Comparison of ENCODE assay signal across 31 cellular contexts in the genomic region with DNA sequence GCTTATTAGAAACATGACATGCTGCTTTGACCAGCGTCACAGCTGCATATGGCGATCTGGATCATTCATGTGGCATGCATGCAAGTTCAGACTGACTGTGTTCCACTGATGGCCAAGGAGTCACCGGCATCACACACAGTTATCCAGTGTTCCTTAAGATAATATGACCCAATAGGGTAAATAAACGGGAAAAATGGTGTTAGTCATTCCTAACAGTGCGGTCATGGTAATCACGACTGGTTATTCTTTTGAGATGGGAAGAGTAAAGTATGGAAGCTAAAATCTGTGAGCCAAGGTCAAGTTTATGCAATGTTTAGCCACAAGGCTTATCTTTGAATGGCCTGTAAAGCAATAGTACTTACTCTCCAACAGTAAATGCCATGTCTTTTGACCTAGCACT. TPM values are rescaled to one million over a fixed set of nuclear protein-coding genes. Genes with fewer than 3 reads are reported as not detected.
"Had no signal": no experiment of that assay in that cellular context is flagged by ENCODE, and none has a peak within 500 bp of the region (broad histone marks: within the 10 kb centered on the region; RNA-seq: fewer than 3 reads in every experiment).

No MANE protein-coding gene starts in this region.

- H3K4me1 ChIP-seq: body of pancreas, esophagus muscularis mucosa, gastroesophageal sphincter, pancreas, prostate gland, testis, transverse colon had no signal

- H3K4me3 ChIP-seq: body of pancreas, cardiac muscle cell, coronary artery, esophagus muscularis mucosa, gastroesophageal sphincter, pancreas, prostate gland, skin epidermis, testis, transverse colon had no signal

- H3K27ac ChIP-seq: body of pancreas, cardiac muscle cell, coronary artery, esophagus muscularis mucosa, gastroesophageal sphincter, pancreas, prostate gland, skin epidermis, testis, transverse colon had no signal

- DNase-seq: activated CD4-positive, alpha-beta T cell treated with anti-CD3 and anti-CD28 coated beads for 1 hour; activated CD4-positive, alpha-beta T cell treated with anti-CD3 and anti-CD28 coated beads, Interleukin-2, amount 50 U/mL, for 1 hour; activated CD8-positive, alpha-beta T cell treated with anti-CD3 and anti-CD28 coated beads for 36 hours; activated T-cell treated with anti-CD3 and anti-CD28 coated beads, Interleukin-2, amount 50 U/mL, for 4 hours; anterior cingulate cortex; body of pancreas; hypothalamus; immature natural killer cell; midbrain; naive thymus-derived CD4-positive, alpha-beta T cell; nucleus accumbens; pancreas; retina; stimulated activated CD4-positive, alpha-beta T cell treated with anti-CD3 and anti-CD28 coated beads, Interleukin-12 subunit alpha, Interleukin-12 subunit beta, amount 100 ng/mL, for 4 hours; stimulated activated CD4-positive, alpha-beta T cell treated with anti-CD3 and anti-CD28 coated beads, Interleukin-4, amount 100 ng/mL, for 1 hour; stimulated activated naive CD8-positive, alpha-beta T cell treated with anti-CD3 and anti-CD28 coated beads, Interleukin-15, Interleukin-2, amounts not matched to agents 100 U/mL and 50 U/mL, for 24 hours; T-helper 2 cell; testis; transverse colon had no signal

- H3K36me3 ChIP-seq: cardiac muscle cell, esophagus muscularis mucosa, gastroesophageal sphincter, pancreas, prostate gland, transverse colon had no signal

- H3K27me3 Mint-ChIP-seq: activated CD8-positive, alpha-beta T cell treated with anti-CD3 and anti-CD28 coated beads for 36 hours; activated T-helper 17 cell treated with anti-CD3 and anti-CD28 coated beads, Interleukin-2, amount 50 U/mL, for 72 hours had no signal

- H3K9me3 Mint-ChIP-seq: activated CD8-positive, alpha-beta T cell treated with anti-CD3 and anti-CD28 coated beads for 36 hours; activated naive CD4-positive, alpha-beta T cell treated with anti-CD3 and anti-CD28 coated beads, Interleukin-2, amount 50 U/mL, for 72 hours; activated T-cell treated with anti-CD3 and anti-CD28 coated beads, Interleukin-2, amount 50 U/mL, for 4 hours; activated T-helper 17 cell treated with anti-CD3 and anti-CD28 coated beads, Interleukin-2, amount 50 U/mL, for 72 hours; immature natural killer cell; naive thymus-derived CD4-positive, alpha-beta T cell; WTC11 had no signal

- H3K4me1 Mint-ChIP-seq: immature natural killer cell, neural crest cell, WTC11 had no signal

- ATAC-seq: activated CD8-positive, alpha-beta T cell treated with anti-CD3 and anti-CD28 coated beads for 36 hours; activated naive CD4-positive, alpha-beta T cell treated with anti-CD3 and anti-CD28 coated beads, Interleukin-2, amount 50 U/mL, for 72 hours; activated T-cell treated with anti-CD3 and anti-CD28 coated beads, Interleukin-2, amount 50 U/mL, for 4 hours; activated T-helper 17 cell treated with anti-CD3 and anti-CD28 coated beads, Interleukin-2, amount 50 U/mL, for 72 hours; body of pancreas; gastroesophageal sphincter; naive thymus-derived CD4-positive, alpha-beta T cell; pancreas; sciatic nerve; stimulated activated naive CD8-positive, alpha-beta T cell treated with anti-CD3 and anti-CD28 coated beads, Interleukin-15, Interleukin-2, amounts not matched to agents 100 U/mL and 50 U/mL, for 24 hours; WTC11 had no signal

- H3K9me3 ChIP-seq: body of pancreas, esophagus muscularis mucosa, gastroesophageal sphincter, pancreas, prostate gland, testis, transverse colon had no signal

- H3K27ac Mint-ChIP-seq: activated CD8-positive, alpha-beta T cell treated with anti-CD3 and anti-CD28 coated beads for 36 hours; activated naive CD4-positive, alpha-beta T cell treated with anti-CD3 and anti-CD28 coated beads, Interleukin-2, amount 50 U/mL, for 72 hours; activated T-helper 17 cell treated with anti-CD3 and anti-CD28 coated beads, Interleukin-2, amount 50 U/mL, for 72 hours; immature natural killer cell; naive thymus-derived CD4-positive, alpha-beta T cell; WTC11 had no signal

- H3K36me3 Mint-ChIP-seq: activated naive CD4-positive, alpha-beta T cell treated with anti-CD3 and anti-CD28 coated beads, Interleukin-2, amount 50 U/mL, for 72 hours; immature natural killer cell; naive thymus-derived CD4-positive, alpha-beta T cell; WTC11 had no signal

- H3K27me3 ChIP-seq: body of pancreas, cardiac muscle cell, esophagus muscularis mucosa, gastroesophageal sphincter, pancreas, testis, transverse colon had no signal

- H3K4me3 Mint-ChIP-seq: activated CD8-positive, alpha-beta T cell treated with anti-CD3 and anti-CD28 coated beads for 36 hours; activated T-cell treated with anti-CD3 and anti-CD28 coated beads, Interleukin-2, amount 50 U/mL, for 4 hours; activated T-helper 17 cell treated with anti-CD3 and anti-CD28 coated beads, Interleukin-2, amount 50 U/mL, for 72 hours; immature natural killer cell; naive thymus-derived CD4-positive, alpha-beta T cell; neural crest cell; WTC11 had no signal

RNA-seq across cellular contexts. Expression of a gene that starts 29.3 kb away (rescaled TPM):
- total RNA-seq: activated T-cell treated with anti-CD3 and anti-CD28 coated beads, Interleukin-2, amount 50 U/mL, for 4 hours; kidney epithelial cell; prostate gland had no signal
- polyA plus RNA-seq: cardiac muscle cell; immature natural killer cell; naive thymus-derived CD4-positive, alpha-beta T cell had no signal
